1 cellular context compared by ENCODE assay signal in the genomic region with DNA sequence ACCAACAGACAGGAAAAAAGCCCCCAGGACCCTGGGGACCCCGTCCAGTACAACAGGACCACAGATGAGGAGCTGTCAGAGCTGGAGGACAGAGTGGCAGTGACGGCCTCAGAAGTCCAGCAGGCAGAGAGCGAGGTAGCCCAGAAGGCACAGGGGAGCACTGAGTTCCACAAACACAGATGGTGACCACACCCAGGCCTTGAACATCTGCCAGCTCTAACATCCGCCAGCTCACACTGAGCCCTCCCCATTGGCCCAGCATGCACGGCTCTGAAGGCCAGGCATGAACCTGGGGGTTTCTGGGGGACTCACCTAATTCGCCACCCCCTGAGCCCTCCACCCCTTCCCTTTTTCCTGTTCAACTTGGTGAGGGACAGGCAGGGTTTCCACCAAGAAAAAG.
TF ChIP-seq lines count a peak whose summit lies in the region.

No MANE protein-coding gene starts in this region.

TF ChIP-seq in GM12878, 131 proteins besides CTCF, POLR2A, EP300 and RAD21:
- TF ChIP-seq ZBTB33 (IDR thresholded peaks at IDR 0.05) (no peak), ZNF384 (IDR thresholded peaks at IDR 0.05; ENCODE audit: borderline replicate concordance, low read depth, low read length) (no peak), EGR1 (IDR thresholded peaks at IDR 0.05; ENCODE audit: borderline replicate concordance in 1 of 2, low read depth in 2 of 2, low read length in 2 of 2) (no peak), ATF7 (IDR thresholded peaks at IDR 0.05; ENCODE audit: low read depth) (no peak), TAF1 (IDR thresholded peaks at IDR 0.05; ENCODE audit: borderline replicate concordance, low read depth, low read length) (no peak), SUZ12 (IDR thresholded peaks at IDR 0.05; ENCODE audit: unreplicated experiment) (no peak), SRF (IDR thresholded peaks at IDR 0.05; ENCODE audit: low read depth in 2 of 2, low read length in 2 of 2) (no peak), IRF5 (IDR thresholded peaks at IDR 0.05; ENCODE audit: borderline replicate concordance) (no peak), ZBED1 (IDR thresholded peaks at IDR 0.05; ENCODE audit: borderline replicate concordance) (no peak), TARDBP (IDR thresholded peaks at IDR 0.05; ENCODE audit: borderline replicate concordance) (no peak), CBX3 (IDR thresholded peaks at IDR 0.05; ENCODE audit: borderline replicate concordance, low read depth) (no peak)
- TF ChIP-seq, protein P1, sequence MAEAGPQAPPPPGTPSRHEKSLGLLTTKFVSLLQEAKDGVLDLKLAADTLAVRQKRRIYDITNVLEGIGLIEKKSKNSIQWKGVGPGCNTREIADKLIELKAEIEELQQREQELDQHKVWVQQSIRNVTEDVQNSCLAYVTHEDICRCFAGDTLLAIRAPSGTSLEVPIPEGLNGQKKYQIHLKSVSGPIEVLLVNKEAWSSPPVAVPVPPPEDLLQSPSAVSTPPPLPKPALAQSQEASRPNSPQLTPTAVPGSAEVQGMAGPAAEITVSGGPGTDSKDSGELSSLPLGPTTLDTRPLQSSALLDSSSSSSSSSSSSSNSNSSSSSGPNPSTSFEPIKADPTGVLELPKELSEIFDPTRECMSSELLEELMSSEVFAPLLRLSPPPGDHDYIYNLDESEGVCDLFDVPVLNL (IDR thresholded peaks at IDR 0.05; ENCODE audit: low read depth, low read length), result no peak
TF ChIP-seq in GM12878: peak in this region for 0.
